ENCODE assay signal across 9 cellular contexts in genomic region chr11:31160504-31161422, GRCh38.
DNase-seq lines count a peak whose midpoint lies in the region; ATAC-seq and TF ChIP-seq lines count a peak whose summit lies in the region.
"Had no signal": no experiment of that assay in that cellular context is flagged by ENCODE, and none has a peak within 500 bp of the region (broad histone marks: within the 10 kb centered on the region; RNA-seq: fewer than 3 reads in every experiment).

No MANE protein-coding gene starts in this region.

- ATAC-seq in activated CD8-positive, alpha-beta T cell treated with anti-CD3 and anti-CD28 coated beads for 36 hours, result no peak
- no peak for ATAC-seq in activated CD8-positive, alpha-beta T cell treated with anti-CD3 and anti-CD28 coated beads, Interleukin-2, amount 10 ng/mL, durations not matched to agents 7 days and 5 days
- no peak for ATAC-seq in GM21423 (IDR thresholded peaks at IDR 0.05; ENCODE audit: unreplicated experiment)
- ATAC-seq: naive thymus-derived CD8-positive, alpha-beta T cell had no signal

- DNase-seq in activated CD8-positive, alpha-beta T cell treated with anti-CD3 and anti-CD28 coated beads for 36 hours, result no peak
- no peak for DNase-seq in activated CD8-positive, alpha-beta T cell treated with anti-CD3 and anti-CD28 coated beads, Interleukin-2, amount 10 ng/mL, durations not matched to agents 7 days and 5 days
- DNase-seq in NCI-H146 treated with DMSO at 0.1 percent for 48 hours (lab: John Stamatoyannopoulos, UW; ENCODE audit: unreplicated experiment) (peak; percentile 99), dorsolateral prefrontal cortex (no peak), testis (no peak), superior temporal gyrus (ENCODE audit: extremely low spot score) (no peak), SIG-M5 treated with dmso at 0.1 percent for 504 hours (lab: John Stamatoyannopoulos, UW; ENCODE audit: unreplicated experiment) (no peak)
- DNase-seq: naive thymus-derived CD8-positive, alpha-beta T cell had no signal

- no peaks in the 10 kb centered on the region for H3K27me3 Mint-ChIP-seq in activated CD8-positive, alpha-beta T cell treated with anti-CD3 and anti-CD28 coated beads for 36 hours
- no peaks in the 10 kb centered on the region for H3K27me3 Mint-ChIP-seq in activated CD8-positive, alpha-beta T cell treated with anti-CD3 and anti-CD28 coated beads, Interleukin-2, amount 10 ng/mL, durations not matched to agents 7 days and 5 days (ENCODE audit: low read depth)

- H3K27ac ChIP-seq in dorsolateral prefrontal cortex, result no peak overlapping the region
- H3K27ac ChIP-seq in testis, result no peak overlapping the region

- H3K36me3 ChIP-seq in testis (ENCODE audit: low read depth, missing control alignments), result no peaks in the 10 kb centered on the region

- H3K9me3 Mint-ChIP-seq in activated CD8-positive, alpha-beta T cell treated with anti-CD3 and anti-CD28 coated beads for 36 hours, result no peaks in the 10 kb centered on the region
- H3K9me3 Mint-ChIP-seq in activated CD8-positive, alpha-beta T cell treated with anti-CD3 and anti-CD28 coated beads, Interleukin-2, amount 10 ng/mL, durations not matched to agents 7 days and 5 days (ENCODE audit: insufficient read depth), result no peaks in the 10 kb centered on the region
- H3K9me3 Mint-ChIP-seq: naive thymus-derived CD8-positive, alpha-beta T cell had no signal

- CTCF ChIA-PET in activated CD8-positive, alpha-beta T cell treated with anti-CD3 and anti-CD28 coated beads for 36 hours (lab: Charles Lee), result interaction anchor here (0.7 kb wide), 1 partner anchor 10 kb away, joined by 3 read pairs; no protein-coding TSS in a partner anchor
- CTCF ChIA-PET in activated CD8-positive, alpha-beta T cell treated with anti-CD3 and anti-CD28 coated beads, Interleukin-2, amount 10 ng/mL, durations not matched to agents 7 days and 5 days (lab: Charles Lee), result no interaction called here

- peak; percentile 42 for TF ChIP-seq CTCF in activated CD8-positive, alpha-beta T cell treated with anti-CD3 and anti-CD28 coated beads for 36 hours (IDR thresholded peaks at IDR 0.05)
- peak in 31 of 56 donors; percentile 9 to 50 (median 24) for TF ChIP-seq CTCF in dorsolateral prefrontal cortex (IDR thresholded peaks at IDR 0.05 in 54 of 56, conservative IDR thresholded peaks at IDR 0.05 in 2 of 56; ENCODE audit: low read depth in 1 of 56, partially characterized antibody in 56 of 56)
- peak in 2 of 3 experiments; percentile 11 to 28 for TF ChIP-seq CTCF in testis (IDR thresholded peaks at IDR 0.05)

- no peak for TF ChIP-seq POLR2A in testis (IDR thresholded peaks at IDR 0.05)

- no peak overlapping the region for H3K27ac Mint-ChIP-seq in activated CD8-positive, alpha-beta T cell treated with anti-CD3 and anti-CD28 coated beads for 36 hours
- H3K27ac Mint-ChIP-seq in activated CD8-positive, alpha-beta T cell treated with anti-CD3 and anti-CD28 coated beads, Interleukin-2, amount 10 ng/mL, durations not matched to agents 7 days and 5 days, result no peak overlapping the region
- H3K27ac Mint-ChIP-seq: naive thymus-derived CD8-positive, alpha-beta T cell had no signal

- no peaks in the 10 kb centered on the region for H3K4me1 Mint-ChIP-seq in activated CD8-positive, alpha-beta T cell treated with anti-CD3 and anti-CD28 coated beads for 36 hours (ENCODE audit: low read depth)
- H3K4me1 Mint-ChIP-seq in activated CD8-positive, alpha-beta T cell treated with anti-CD3 and anti-CD28 coated beads, Interleukin-2, amount 10 ng/mL, durations not matched to agents 7 days and 5 days (ENCODE audit: low read depth), result no peaks in the 10 kb centered on the region
- H3K4me1 Mint-ChIP-seq: naive thymus-derived CD8-positive, alpha-beta T cell had no signal

- POLR2A ChIA-PET in activated CD8-positive, alpha-beta T cell treated with anti-CD3 and anti-CD28 coated beads for 36 hours (lab: Charles Lee), result no interaction called here
- POLR2A ChIA-PET in activated CD8-positive, alpha-beta T cell treated with anti-CD3 and anti-CD28 coated beads, Interleukin-2, amount 10 ng/mL, durations not matched to agents 7 days and 5 days (lab: Charles Lee), result no interaction called here

- peaks cover 0 to 6% (median 0%) of the 10 kb centered on the region in 45 donors for H3K27me3 ChIP-seq in dorsolateral prefrontal cortex
- H3K27me3 ChIP-seq in testis, result no peaks in the 10 kb centered on the region

- H3K4me3 Mint-ChIP-seq in activated CD8-positive, alpha-beta T cell treated with anti-CD3 and anti-CD28 coated beads for 36 hours, result no peak overlapping the region
- no peak overlapping the region for H3K4me3 Mint-ChIP-seq in activated CD8-positive, alpha-beta T cell treated with anti-CD3 and anti-CD28 coated beads, Interleukin-2, amount 10 ng/mL, durations not matched to agents 7 days and 5 days
- H3K4me3 Mint-ChIP-seq: naive thymus-derived CD8-positive, alpha-beta T cell had no signal

- H3K4me1 ChIP-seq in testis, result no peaks in the 10 kb centered on the region

- no peaks in the 10 kb centered on the region for H3K36me3 Mint-ChIP-seq in activated CD8-positive, alpha-beta T cell treated with anti-CD3 and anti-CD28 coated beads for 36 hours (ENCODE audit: low read depth)
- no peaks in the 10 kb centered on the region for H3K36me3 Mint-ChIP-seq in activated CD8-positive, alpha-beta T cell treated with anti-CD3 and anti-CD28 coated beads, Interleukin-2, amount 10 ng/mL, durations not matched to agents 7 days and 5 days (ENCODE audit: low read depth)
- H3K36me3 Mint-ChIP-seq: naive thymus-derived CD8-positive, alpha-beta T cell had no signal

- 65 to 68% methylated on average over 5 of the region's 5 CpGs for WGBS in testis, 2 donors

- intact Hi-C loops in activated CD8-positive, alpha-beta T cell treated with anti-CD3 and anti-CD28 coated beads for 36 hours (cut with micrococcal nuclease), result no loop called here
- intact Hi-C loops in dorsolateral prefrontal cortex (cut with DNase I) (no loop called here), testis (cut with DNase I; ENCODE audit: low total_unique reads) (no loop called here)

- no peaks in the 10 kb centered on the region for H3K9me3 ChIP-seq in testis

- H3K4me3 ChIP-seq in dorsolateral prefrontal cortex (no peak overlapping the region), testis (no peak overlapping the region)
